20 cellular contexts compared by ENCODE assay signal in genomic region chr21:42922918-42923317, GRCh38. TPM values are rescaled to one million over a fixed set of nuclear protein-coding genes. Genes with fewer than 3 reads are reported as not detected.
"Had no signal": no experiment of that assay in that cellular context is flagged by ENCODE, and none has a peak within 500 bp of the region (broad histone marks: within the 10 kb centered on the region; RNA-seq: fewer than 3 reads in every experiment).

No MANE protein-coding gene starts in this region.

- H3K9me3 Mint-ChIP-seq: activated naive CD4-positive, alpha-beta T cell treated with anti-CD3 and anti-CD28 coated beads for 36 hours; activated T-helper 2 cell treated with anti-CD3 and anti-CD28 coated beads, Interferon-gamma antibody, Interleukin-2, Interleukin-4, amounts not matched to agents 10 μg/mL and 5 μg/mL and 100 μg/mL, durations not matched to agents 14 hours and 24 hours and 36 hours; naive thymus-derived CD8-positive, alpha-beta T cell; stimulated activated naive B cell treated with anti-CD40 and anti-IgM and Interleukin-4, amounts not matched to agents 10 μg/mL and 1 μg/mL and 100 μg/mL, for 72 hours had no signal

- H3K27me3 Mint-ChIP-seq: naive thymus-derived CD8-positive, alpha-beta T cell; stimulated activated naive B cell treated with anti-CD40 and anti-IgM and Interleukin-4, amounts not matched to agents 10 μg/mL and 1 μg/mL and 100 μg/mL, for 72 hours had no signal

- H3K4me1 ChIP-seq: adrenal gland, parathyroid adenoma had no signal

- H3K36me3 ChIP-seq: adrenal gland, gastrocnemius medialis, heart left ventricle, neutrophil, tibial nerve, vagina had no signal

- H3K27ac Mint-ChIP-seq: activated naive CD4-positive, alpha-beta T cell treated with anti-CD3 and anti-CD28 coated beads for 36 hours had no signal

- H3K27ac ChIP-seq: adrenal gland, gastrocnemius medialis, heart left ventricle, neutrophil, parathyroid adenoma, vagina had no signal

- H3K4me3 ChIP-seq: adrenal gland, gastrocnemius medialis, tibial nerve had no signal

- H3K27me3 ChIP-seq: adrenal gland, gastrocnemius medialis, heart left ventricle, neutrophil, tibial nerve, vagina had no signal

- H3K9me3 ChIP-seq: adrenal gland, gastrocnemius medialis, heart left ventricle, neutrophil, tibial nerve, vagina had no signal

- H3K4me3 Mint-ChIP-seq: activated naive CD4-positive, alpha-beta T cell treated with anti-CD3 and anti-CD28 coated beads for 36 hours had no signal

- DNase-seq: activated CD4-positive, alpha-beta T cell treated with anti-CD3 and anti-CD28 coated beads for 1 hour; activated naive CD4-positive, alpha-beta T cell treated with anti-CD3 and anti-CD28 coated beads for 36 hours; adrenal gland; dermis blood vessel endothelial cell; gastrocnemius medialis; mammary epithelial cell; naive thymus-derived CD8-positive, alpha-beta T cell; stimulated activated CD4-positive, alpha-beta T cell treated with anti-CD3 and anti-CD28 coated beads, Interleukin-2, amount 100 ng/mL, for 48 hours; stimulated activated naive B cell treated with anti-CD40 and anti-IgM and Interleukin-4, amounts not matched to agents 10 μg/mL and 1 μg/mL and 100 μg/mL, for 72 hours had no signal

- H3K36me3 Mint-ChIP-seq: naive thymus-derived CD8-positive, alpha-beta T cell; stimulated activated naive B cell treated with anti-CD40 and anti-IgM and Interleukin-4, amounts not matched to agents 10 μg/mL and 1 μg/mL and 100 μg/mL, for 72 hours had no signal

- H3K9ac ChIP-seq: parathyroid adenoma had no signal

RNA-seq across cellular contexts. Expression of gene ERVH48-1, which starts 2.5 kb away (rescaled TPM):
- total RNA-seq: adrenal gland, chondrocyte, dermis blood vessel endothelial cell, epithelial cell of proximal tubule, gastrocnemius medialis, heart left ventricle, left lobe of liver, mammary epithelial cell, mucosa of gallbladder, subcutaneous adipose tissue, tibial nerve, vagina had no signal
- polyA plus RNA-seq: adrenal gland, mammary epithelial cell had no signal
